26 cellular contexts compared by ENCODE assay signal in genomic region chr7:47943676-47944474, GRCh38. TPM values are rescaled to one million over a fixed set of nuclear protein-coding genes. Genes with fewer than 3 reads are reported as not detected.
DNase-seq lines count a peak whose midpoint lies in the region; ATAC-seq and TF ChIP-seq lines count a peak whose summit lies in the region.
"Had no signal": no experiment of that assay in that cellular context is flagged by ENCODE, and none has a peak within 500 bp of the region (broad histone marks: within the 10 kb centered on the region; RNA-seq: fewer than 3 reads in every experiment).

No MANE protein-coding gene starts in this region.

- no peak overlapping the region for H2BK12ac ChIP-seq in neuronal stem cell (ENCODE audit: low read length)

- no peak overlapping the region for H3K23ac ChIP-seq in neuronal stem cell (ENCODE audit: low read depth, low read length, poor library complexity)

- DNase-seq in right cardiac atrium (no peak), left cardiac atrium (no peak), RPMI7951 (ENCODE audit: low read depth) (peak; percentile 67), islet precursor cell (peak; percentile 47), vagina (ENCODE audit: extremely low spot score in 2 of 2) (peak; percentile 58 to 76), neuronal stem cell (ENCODE audit: low spot score) (no peak), SHP77 treated with DMSO at 0.1 percent for 48 hours (lab: John Stamatoyannopoulos, UW) (no peak), H4 (ENCODE audit: low spot score) (no peak)
- DNase-seq: activated CD4-positive, alpha-beta memory T cell treated with anti-CD3 and anti-CD28 coated beads for 36 hours; activated T-cell treated with anti-CD3 and anti-CD28 coated beads, Interleukin-2, amount 50 U/mL, for 72 hours; caudate nucleus; CD8-positive, alpha-beta memory T cell; cortex of kidney; left colon; NCI-H146; NCI-H774; nucleus accumbens; psoas muscle; sigmoid colon; stimulated activated CD4-positive, alpha-beta T cell treated with anti-CD3 and anti-CD28 coated beads, Interleukin-4, amount 100 ng/mL, for 1 hour; T-helper 2 cell; tibial artery had no signal

- H4K91ac ChIP-seq in neuronal stem cell (ENCODE audit: low read depth, low read length, poor library complexity) = no peak overlapping the region

- H3K9ac ChIP-seq in neuronal stem cell (ENCODE audit: low read depth, low read length, poor library complexity) = no peak overlapping the region

- H2BK120ac ChIP-seq in neuronal stem cell (ENCODE audit: low read depth, low read length) = no peak overlapping the region

- no peak overlapping the region for H2AFZ ChIP-seq in neuronal stem cell (ENCODE audit: low read length)
- H2AFZ ChIP-seq: hepatocyte had no signal

- no peaks in the 10 kb centered on the region for H3K36me3 ChIP-seq in vagina
- peaks cover 0 to 2% of the 10 kb centered on the region in 2 donors for H3K36me3 ChIP-seq in neuronal stem cell (replicated peaks in 1 of 2; ENCODE audit: control insufficient read depth in 2 of 2, insufficient read depth in 2 of 2, low read length in 2 of 2)
- H3K36me3 ChIP-seq: esophagus muscularis mucosa, HAP-1, sigmoid colon, tibial artery had no signal

- H2BK5ac ChIP-seq in neuronal stem cell (ENCODE audit: low read length) = no peak overlapping the region

- H3K14ac ChIP-seq in neuronal stem cell (ENCODE audit: low read length) = no peak overlapping the region

- no peak overlapping the region for H3K4me3 ChIP-seq in right cardiac atrium (ENCODE audit: low read length)
- H3K4me3 ChIP-seq in vagina = no peak overlapping the region
- peak overlapping the region in 1 of 2 donors; percentile 39 for H3K4me3 ChIP-seq in neuronal stem cell (ENCODE audit: low read length in 2 of 2)
- H3K4me3 ChIP-seq: esophagus muscularis mucosa, HAP-1, hepatocyte, psoas muscle, sigmoid colon, tibial artery had no signal

- TF ChIP-seq POLR2A in vagina (IDR thresholded peaks at IDR 0.05) = no peak

- H3K4me2 ChIP-seq in neuronal stem cell (ENCODE audit: insufficient read depth, low read length, poor library complexity, severe bottlenecking) = no peak overlapping the region
- H3K4me2 ChIP-seq: hepatocyte had no signal

- no peaks in the 10 kb centered on the region for H3K9me3 ChIP-seq in right cardiac atrium (ENCODE audit: control insufficient read depth, low read length)
- H3K9me3 ChIP-seq in vagina = no peaks in the 10 kb centered on the region
- no peaks in the 10 kb centered on the region for H3K9me3 ChIP-seq in neuronal stem cell (replicated peaks in 1 of 2; ENCODE audit: control insufficient read depth in 2 of 2, insufficient read depth in 1 of 2, low read depth in 1 of 2, low read length in 2 of 2)
- H3K9me3 ChIP-seq: esophagus muscularis mucosa, HAP-1, psoas muscle, sigmoid colon, tibial artery had no signal

- peaks cover 16% of the 10 kb centered on the region for H3K4me1 ChIP-seq in right cardiac atrium (ENCODE audit: control insufficient read depth, insufficient read depth, low read length)
- peaks cover 5% of the 10 kb centered on the region for H3K4me1 ChIP-seq in vagina
- H3K4me1 ChIP-seq in neuronal stem cell (ENCODE audit: control insufficient read depth in 2 of 2, insufficient read depth in 1 of 2, low read depth in 1 of 2, low read length in 2 of 2) = peaks cover 5 to 7% of the 10 kb centered on the region in 2 donors
- H3K4me1 ChIP-seq: HAP-1, psoas muscle, sigmoid colon had no signal

- TF ChIP-seq CTCF in vagina (IDR thresholded peaks at IDR 0.05) = no peak

- ATAC-seq in right cardiac atrium (no peak), left cardiac atrium (no peak)
- ATAC-seq: activated CD4-positive, CD25-positive, alpha-beta regulatory T cell treated with anti-CD3 and anti-CD28 coated beads, Interleukin-2, amount 50 U/mL, for 24 hours; activated T-cell treated with anti-CD3 and anti-CD28 coated beads, Interleukin-2, amount 50 U/mL, for 72 hours; left colon had no signal

- H3K18ac ChIP-seq in neuronal stem cell (ENCODE audit: low read length) = no peak overlapping the region

- no peaks in the 10 kb centered on the region for H3K79me1 ChIP-seq in neuronal stem cell (ENCODE audit: low read depth, low read length)

- WGBS in right cardiac atrium = 84% methylated on average over 8 of the region's 8 CpGs
- WGBS in neuronal stem cell (ENCODE audit: extremely low coverage in 2 of 2, insufficient read length in 2 of 2, insufficient replicate concordance in 1 of 2), 2 donors = no CpG with 5 or more reads among the region's 8 CpGs

- H3K4ac ChIP-seq in neuronal stem cell (ENCODE audit: low read length) = no peak overlapping the region

- H2AK5ac ChIP-seq in neuronal stem cell (ENCODE audit: low read depth, low read length) = no peak overlapping the region

- H4K8ac ChIP-seq in neuronal stem cell (ENCODE audit: low read depth, low read length) = no peak overlapping the region

- H2BK15ac ChIP-seq in neuronal stem cell (ENCODE audit: low read length) = no peak overlapping the region

- peak overlapping the region; percentile 17 for H3K27ac ChIP-seq in right cardiac atrium (ENCODE audit: low read length)
- H3K27ac ChIP-seq in vagina = no peak overlapping the region
- no peak overlapping the region for H3K27ac ChIP-seq in neuronal stem cell (replicated peaks; ENCODE audit: low read length)
- H3K27ac ChIP-seq: hepatocyte, psoas muscle, sigmoid colon, tibial artery had no signal

- intact Hi-C loops in right cardiac atrium (cut with DNase I) (loop anchor here in 1 of 4 donors (2.0 kb wide), 1 partner anchor 25 kb away; no protein-coding TSS in a partner anchor), left cardiac atrium (cut with DNase I) (loop anchor here (2.0 kb wide), 2 partner anchors 25 to 165 kb away; no protein-coding TSS in a partner anchor), vagina (cut with DNase I) (no loop called here)

- H3K27me3 ChIP-seq in right cardiac atrium (ENCODE audit: control insufficient read depth, insufficient read depth) (no peaks in the 10 kb centered on the region), vagina (no peaks in the 10 kb centered on the region), neuronal stem cell (ENCODE audit: control insufficient read depth in 3 of 3, insufficient read depth in 3 of 3, low read depth in 1 of 3, low read length in 3 of 3) (peaks cover 0 to 12% (median 0%) of the 10 kb centered on the region in 3 experiments)
- H3K27me3 ChIP-seq: esophagus muscularis mucosa, hepatocyte, sigmoid colon, tibial artery had no signal

RNA-seq across cellular contexts. Expression of gene PKD1L1, which starts 4.4 kb away (rescaled TPM):
- total RNA-seq in right cardiac atrium (1 to 10 TPM in 1 of 4 donors, under 1 TPM in 3; 0.79 to 1.5 (median 0.90) TPM), left cardiac atrium (1 to 10 TPM in 1 of 2 donors, under 1 TPM in 1; 0.68 to 1.8 TPM), vagina (0.49 TPM)
- polyA plus RNA-seq in right cardiac atrium = 0.81 TPM
- total RNA-seq in RPMI7951 (2014; rRNA removed; shearing (Covaris generic)) = 0.10 and 0.12 TPM in 2 replicates
- polyA plus RNA-seq in neuronal stem cell (2013, experiment 1 of 2) = 0.03 TPM
- polyA plus RNA-seq in neuronal stem cell (2013, experiment 2 of 2) = 0.03 TPM
- 0.02 and 0.08 TPM in 2 replicates for total RNA-seq in H4 (2014; rRNA removed; shearing (Covaris generic))

RNA-seq across cellular contexts. Expression of gene HUS1, which starts 35.5 kb away (rescaled TPM):
- 10 to 100 TPM; 21.9 to 25.7 (median 24.3) TPM for total RNA-seq in right cardiac atrium
- polyA plus RNA-seq in right cardiac atrium = 13.2 TPM
- total RNA-seq in left cardiac atrium = 10 to 100 TPM; 27.2 to 28.4 TPM
- total RNA-seq in RPMI7951 (2014; rRNA removed; shearing (Covaris generic)) = 22.0 and 33.9 TPM in 2 replicates
- 28.5 TPM for total RNA-seq in vagina
- 14.8 TPM for polyA plus RNA-seq in neuronal stem cell (2013, experiment 1 of 2)
- polyA plus RNA-seq in neuronal stem cell (2013, experiment 2 of 2) = 15.8 TPM
- total RNA-seq in H4 (2014; rRNA removed; shearing (Covaris generic)) = 43.4 and 43.8 TPM in 2 replicates

Comparison
In these comparisons a context has a peak if more than half of its experiments do, and no peak if none do; other contexts are left out.
1. DNase-seq: peak in RPMI7951 (single experiment), islet precursor cell (single experiment) and vagina (2 of 2); none in right cardiac atrium (0 of 3), left cardiac atrium (single experiment), neuronal stem cell (single experiment), SHP77 treated with DMSO at 0.1 percent for 48 hours (single experiment) and H4 (single experiment).